In genomic region chr7:33101916-33102315, GRCh38 we compare ENCODE assay signal across 25 cellular contexts.
"Had no signal": no experiment of that assay in that cellular context is flagged by ENCODE, and none has a peak within 500 bp of the region (broad histone marks: within the 10 kb centered on the region; RNA-seq: fewer than 3 reads in every experiment).

No MANE protein-coding gene starts in this region.

- ATAC-seq: activated CD4-positive, alpha-beta T cell treated with anti-CD3 and anti-CD28 coated beads for 36 hours; activated naive CD8-positive, alpha-beta T cell treated with anti-CD3 and anti-CD28 coated beads, Interleukin-2, amount 50 U/mL, for 24 hours; Panc1; Right ventricle myocardium inferior; T-cell had no signal

- H3K27ac ChIP-seq: brain microvascular endothelial cell, cardiac muscle cell, SK-N-MC, VCaP had no signal

- H3K4me3 Mint-ChIP-seq: activated CD4-positive, alpha-beta memory T cell treated with anti-CD3 and anti-CD28 coated beads, Interleukin-2, amount 10 ng/mL, durations not matched to agents 7 days and 5 days; activated CD4-positive, alpha-beta T cell treated with anti-CD3 and anti-CD28 coated beads for 36 hours; activated naive CD8-positive, alpha-beta T cell treated with anti-CD3 and anti-CD28 coated beads, Interleukin-2, amount 50 U/mL, for 24 hours; T-cell had no signal

- H3K9me3 Mint-ChIP-seq: activated CD4-positive, alpha-beta memory T cell treated with anti-CD3 and anti-CD28 coated beads, Interleukin-2, amount 10 ng/mL, durations not matched to agents 7 days and 5 days; activated naive CD8-positive, alpha-beta T cell treated with anti-CD3 and anti-CD28 coated beads, Interleukin-2, amount 50 U/mL, for 24 hours; T-cell had no signal

- H3K27ac Mint-ChIP-seq: activated CD4-positive, alpha-beta memory T cell treated with anti-CD3 and anti-CD28 coated beads, Interleukin-2, amount 10 ng/mL, durations not matched to agents 7 days and 5 days; activated CD4-positive, alpha-beta T cell treated with anti-CD3 and anti-CD28 coated beads for 36 hours; activated naive CD8-positive, alpha-beta T cell treated with anti-CD3 and anti-CD28 coated beads, Interleukin-2, amount 50 U/mL, for 24 hours had no signal

- H3K27me3 Mint-ChIP-seq: activated CD4-positive, alpha-beta memory T cell treated with anti-CD3 and anti-CD28 coated beads, Interleukin-2, amount 10 ng/mL, durations not matched to agents 7 days and 5 days; activated CD4-positive, alpha-beta T cell treated with anti-CD3 and anti-CD28 coated beads for 36 hours; activated naive CD8-positive, alpha-beta T cell treated with anti-CD3 and anti-CD28 coated beads, Interleukin-2, amount 50 U/mL, for 24 hours; T-cell had no signal

- DNase-seq: activated CD4-positive, alpha-beta memory T cell treated with anti-CD3 and anti-CD28 coated beads, Interleukin-2, amount 10 ng/mL, durations not matched to agents 7 days and 5 days; activated CD4-positive, alpha-beta T cell treated with anti-CD3 and anti-CD28 coated beads for 36 hours; activated CD4-positive, alpha-beta T cell treated with anti-CD3 and anti-CD28 coated beads, Interleukin-2, amount 50 U/mL, for 1 hour; activated CD8-positive, alpha-beta memory T cell treated with anti-CD3 and anti-CD28 coated beads, Interleukin-2, amount 50 U/mL, for 4 hours; activated naive CD4-positive, alpha-beta T cell treated with anti-CD3 and anti-CD28 coated beads, Interleukin-2, amount 50 U/mL, for 16 hours; activated naive CD8-positive, alpha-beta T cell treated with anti-CD3 and anti-CD28 coated beads, Interleukin-2, amount 50 U/mL, for 24 hours; brain microvascular endothelial cell; MG63; MV-4-11; NCI-H1105; NCI-H1436; NCI-H1694 treated with DMSO at 0.1 percent for 48 hours; NCI-H2029 treated with DMSO at 0.1 percent for 48 hours; NCI-H345; NCI-H510A; NCI-H526 treated with DMSO at 0.1 percent for 48 hours; OCI-M1; RPMI8226; T-cell; T-helper 2 cell had no signal

- H3K4me3 ChIP-seq: cardiac muscle cell, MG63, SK-N-MC had no signal

- H3K9me3 ChIP-seq: MG63 had no signal

- H3K27me3 ChIP-seq: brain microvascular endothelial cell, cardiac muscle cell, MG63 had no signal
